In genomic region chr1:70331962-70332361, GRCh38 we compare ENCODE assay signal across 1 cellular context.
TF ChIP-seq lines count a peak whose summit lies in the region.

No MANE protein-coding gene starts in this region.

TF ChIP-seq in A549, 52 proteins besides CTCF, POLR2A, EP300 and RAD21 (continued from another document):
- TF ChIP-seq HMGXB4 (CRISPR knock-in tag; IDR thresholded peaks at IDR 0.05; ENCODE audit: borderline replicate concordance) (no peak), NPAS2 (CRISPR knock-in tag; IDR thresholded peaks at IDR 0.05; ENCODE audit: borderline replicate concordance) (no peak), JUNB (IDR thresholded peaks at IDR 0.05) (no peak)
